In the genomic region with DNA sequence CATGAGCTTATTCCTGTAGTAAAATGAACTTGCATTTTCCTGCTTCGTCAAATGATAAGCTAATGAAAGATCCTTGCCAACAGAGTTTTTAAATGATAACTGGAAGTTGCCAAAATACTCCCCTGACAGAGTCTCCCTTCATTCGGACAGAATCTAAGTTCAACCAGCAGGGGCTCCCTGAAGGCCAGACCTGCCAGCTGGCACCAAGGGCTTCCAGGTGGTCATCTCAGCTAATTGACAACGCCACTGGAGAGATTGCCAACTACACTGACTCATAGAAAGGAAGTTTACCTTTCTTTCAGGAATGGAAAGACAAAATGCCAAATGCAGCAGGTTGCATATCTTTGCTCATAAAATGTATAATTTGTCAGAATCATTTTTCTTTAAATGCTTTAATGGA, we compare ENCODE assay signal across 1 cellular context.
TF ChIP-seq lines count a peak whose summit lies in the region.

No MANE protein-coding gene starts in this region.

TF ChIP-seq in WTC11, 78 proteins besides CTCF, POLR2A, EP300 and RAD21 (continued from another document):
- TF ChIP-seq, protein P1, sequence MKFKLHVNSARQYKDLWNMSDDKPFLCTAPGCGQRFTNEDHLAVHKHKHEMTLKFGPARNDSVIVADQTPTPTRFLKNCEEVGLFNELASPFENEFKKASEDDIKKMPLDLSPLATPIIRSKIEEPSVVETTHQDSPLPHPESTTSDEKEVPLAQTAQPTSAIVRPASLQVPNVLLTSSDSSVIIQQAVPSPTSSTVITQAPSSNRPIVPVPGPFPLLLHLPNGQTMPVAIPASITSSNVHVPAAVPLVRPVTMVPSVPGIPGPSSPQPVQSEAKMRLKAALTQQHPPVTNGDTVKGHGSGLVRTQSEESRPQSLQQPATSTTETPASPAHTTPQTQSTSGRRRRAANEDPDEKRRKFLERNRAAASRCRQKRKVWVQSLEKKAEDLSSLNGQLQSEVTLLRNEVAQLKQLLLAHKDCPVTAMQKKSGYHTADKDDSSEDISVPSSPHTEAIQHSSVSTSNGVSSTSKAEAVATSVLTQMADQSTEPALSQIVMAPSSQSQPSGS (CRISPR knock-in tag; IDR thresholded peaks at IDR 0.05; ENCODE audit: borderline replicate concordance, low read depth) = no peak
- TF ChIP-seq, protein P2, sequence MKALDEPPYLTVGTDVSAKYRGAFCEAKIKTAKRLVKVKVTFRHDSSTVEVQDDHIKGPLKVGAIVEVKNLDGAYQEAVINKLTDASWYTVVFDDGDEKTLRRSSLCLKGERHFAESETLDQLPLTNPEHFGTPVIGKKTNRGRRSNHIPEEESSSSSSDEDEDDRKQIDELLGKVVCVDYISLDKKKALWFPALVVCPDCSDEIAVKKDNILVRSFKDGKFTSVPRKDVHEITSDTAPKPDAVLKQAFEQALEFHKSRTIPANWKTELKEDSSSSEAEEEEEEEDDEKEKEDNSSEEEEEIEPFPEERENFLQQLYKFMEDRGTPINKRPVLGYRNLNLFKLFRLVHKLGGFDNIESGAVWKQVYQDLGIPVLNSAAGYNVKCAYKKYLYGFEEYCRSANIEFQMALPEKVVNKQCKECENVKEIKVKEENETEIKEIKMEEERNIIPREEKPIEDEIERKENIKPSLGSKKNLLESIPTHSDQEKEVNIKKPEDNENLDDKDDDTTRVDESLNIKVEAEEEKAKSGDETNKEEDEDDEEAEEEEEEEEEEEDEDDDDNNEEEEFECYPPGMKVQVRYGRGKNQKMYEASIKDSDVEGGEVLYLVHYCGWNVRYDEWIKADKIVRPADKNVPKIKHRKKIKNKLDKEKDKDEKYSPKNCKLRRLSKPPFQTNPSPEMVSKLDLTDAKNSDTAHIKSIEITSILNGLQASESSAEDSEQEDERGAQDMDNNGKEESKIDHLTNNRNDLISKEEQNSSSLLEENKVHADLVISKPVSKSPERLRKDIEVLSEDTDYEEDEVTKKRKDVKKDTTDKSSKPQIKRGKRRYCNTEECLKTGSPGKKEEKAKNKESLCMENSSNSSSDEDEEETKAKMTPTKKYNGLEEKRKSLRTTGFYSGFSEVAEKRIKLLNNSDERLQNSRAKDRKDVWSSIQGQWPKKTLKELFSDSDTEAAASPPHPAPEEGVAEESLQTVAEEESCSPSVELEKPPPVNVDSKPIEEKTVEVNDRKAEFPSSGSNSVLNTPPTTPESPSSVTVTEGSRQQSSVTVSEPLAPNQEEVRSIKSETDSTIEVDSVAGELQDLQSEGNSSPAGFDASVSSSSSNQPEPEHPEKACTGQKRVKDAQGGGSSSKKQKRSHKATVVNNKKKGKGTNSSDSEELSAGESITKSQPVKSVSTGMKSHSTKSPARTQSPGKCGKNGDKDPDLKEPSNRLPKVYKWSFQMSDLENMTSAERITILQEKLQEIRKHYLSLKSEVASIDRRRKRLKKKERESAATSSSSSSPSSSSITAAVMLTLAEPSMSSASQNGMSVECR (CRISPR knock-in tag; IDR thresholded peaks at IDR 0.05; ENCODE audit: borderline replicate concordance) = no peak
